8 cellular contexts compared by ENCODE assay signal in the genomic region with DNA sequence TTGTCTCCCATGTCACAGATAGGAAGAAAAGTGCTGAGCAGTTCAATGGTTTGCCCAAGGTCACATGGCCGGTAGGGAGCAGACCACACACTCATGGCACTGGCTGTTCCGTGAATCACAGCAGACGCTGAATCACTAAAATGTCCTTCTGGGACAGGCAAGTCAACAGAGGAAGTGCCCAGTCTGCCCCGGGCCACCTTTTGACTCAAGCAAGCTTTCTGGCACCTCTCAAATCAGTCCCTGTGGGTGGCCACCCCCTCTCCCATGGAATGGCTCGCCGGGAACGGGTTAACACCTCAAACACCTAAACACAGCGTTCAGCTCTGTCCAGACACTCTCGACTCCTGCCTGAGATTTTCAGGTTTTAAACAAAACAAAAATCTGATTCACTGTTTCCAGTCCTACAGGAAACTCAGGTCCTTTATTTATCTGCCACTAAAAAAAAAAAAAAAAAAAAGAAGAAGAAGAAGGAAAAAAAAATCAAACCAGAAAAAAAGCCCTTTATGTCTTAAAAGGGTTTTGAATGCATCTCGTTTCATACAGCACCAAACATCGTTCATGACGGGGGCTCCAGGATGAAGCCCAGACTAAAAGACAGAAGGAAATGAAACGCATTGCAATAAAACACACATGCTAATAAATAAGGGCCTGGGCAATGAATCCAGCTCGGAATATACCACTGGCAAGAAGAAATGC. TPM values are rescaled to one million over a fixed set of nuclear protein-coding genes. Genes with fewer than 3 reads are reported as not detected.
DNase-seq lines count a peak whose midpoint lies in the region; ATAC-seq and TF ChIP-seq lines count a peak whose summit lies in the region.

No MANE protein-coding gene starts in this region.

- no peak for ATAC-seq in GM18517 (IDR thresholded peaks at IDR 0.05; ENCODE audit: unreplicated experiment)

- H2BK15ac ChIP-seq in neuronal stem cell (ENCODE audit: low read length), result peak overlapping the region; percentile 87

- TF ChIP-seq CTCF in chondrocyte (IDR thresholded peaks at IDR 0.05), result peak; percentile 30

- no peaks in the 10 kb centered on the region for H3K27me3 Mint-ChIP-seq in T-helper 2 cell treated with Interferon-gamma antibody and Interleukin-4, amounts not matched to agents 5 μg/mL and 100 μg/mL, for 36 hours (ENCODE audit: low read depth)
- no peaks in the 10 kb centered on the region for H3K27me3 Mint-ChIP-seq in chondrocyte (ENCODE audit: low read depth)

- no peak overlapping the region for H3K18ac ChIP-seq in neuronal stem cell (ENCODE audit: low read length)

- no peak overlapping the region for H2BK5ac ChIP-seq in neuronal stem cell (ENCODE audit: low read length)

- H4K91ac ChIP-seq in neuronal stem cell (ENCODE audit: low read depth, low read length, poor library complexity), result no peak overlapping the region

- H2BK12ac ChIP-seq in neuronal stem cell (ENCODE audit: low read length), result no peak overlapping the region

- no peak overlapping the region for H3K4ac ChIP-seq in neuronal stem cell (ENCODE audit: low read length)

- H2BK120ac ChIP-seq in neuronal stem cell (ENCODE audit: low read depth, low read length), result no peak overlapping the region

- H3K9me3 Mint-ChIP-seq in T-helper 2 cell treated with Interferon-gamma antibody and Interleukin-4, amounts not matched to agents 5 μg/mL and 100 μg/mL, for 36 hours, result peaks cover 27% of the 10 kb centered on the region
- peaks cover 9% of the 10 kb centered on the region for H3K9me3 Mint-ChIP-seq in chondrocyte (ENCODE audit: low read depth)

- peaks cover 67% of the 10 kb centered on the region for H3K36me3 Mint-ChIP-seq in T-helper 2 cell treated with Interferon-gamma antibody and Interleukin-4, amounts not matched to agents 5 μg/mL and 100 μg/mL, for 36 hours (ENCODE audit: low read depth)
- no peaks in the 10 kb centered on the region for H3K36me3 Mint-ChIP-seq in chondrocyte (ENCODE audit: low read depth)

- H3K23ac ChIP-seq in neuronal stem cell (ENCODE audit: low read depth, low read length, poor library complexity), result no peak overlapping the region

- DNase-seq in CD1c-positive myeloid dendritic cell (ENCODE audit: extremely low spot score) (peak; percentile 58), chondrocyte (ENCODE audit: low spot score) (no peak), neuronal stem cell (ENCODE audit: low spot score) (no peak), DMS153 (lab: John Stamatoyannopoulos, UW) (no peak), cerebellar cortex (ENCODE audit: low spot score) (no peak), SHP77 treated with DMSO at 0.1 percent for 48 hours (lab: John Stamatoyannopoulos, UW) (no peak)
- DNase-seq in T-helper 2 cell treated with Interferon-gamma antibody and Interleukin-4, amounts not matched to agents 5 μg/mL and 100 μg/mL, for 36 hours (ENCODE audit: low spot score), result peak; percentile 60

- H3K79me1 ChIP-seq in neuronal stem cell (ENCODE audit: low read depth, low read length), result no peaks in the 10 kb centered on the region

- peaks cover 3% of the 10 kb centered on the region in 2 donors for H3K9me3 ChIP-seq in neuronal stem cell (replicated peaks in 1 of 2; ENCODE audit: control insufficient read depth in 2 of 2, insufficient read depth in 1 of 2, low read depth in 1 of 2, low read length in 2 of 2)

- no peak overlapping the region for H3K9ac ChIP-seq in neuronal stem cell (ENCODE audit: low read depth, low read length, poor library complexity)

- H3K27ac ChIP-seq in neuronal stem cell (replicated peaks; ENCODE audit: low read length), result peak overlapping the region; percentile 45

- no peak overlapping the region for H3K14ac ChIP-seq in neuronal stem cell (ENCODE audit: low read length)

- no peak overlapping the region for H3K4me3 ChIP-seq in neuronal stem cell (ENCODE audit: low read length in 2 of 2)

- WGBS in neuronal stem cell (ENCODE audit: extremely low coverage in 2 of 2, insufficient read length in 2 of 2, insufficient replicate concordance in 1 of 2), 2 donors, result no CpG with 5 or more reads among the region's 14 CpGs

- peaks cover 0 to 19% of the 10 kb centered on the region in 2 donors for H3K4me1 ChIP-seq in neuronal stem cell (ENCODE audit: control insufficient read depth in 2 of 2, insufficient read depth in 1 of 2, low read depth in 1 of 2, low read length in 2 of 2)

- no peaks in the 10 kb centered on the region for H3K27me3 ChIP-seq in neuronal stem cell (ENCODE audit: control insufficient read depth in 3 of 3, insufficient read depth in 3 of 3, low read depth in 1 of 3, low read length in 3 of 3)

- H2AK5ac ChIP-seq in neuronal stem cell (ENCODE audit: low read depth, low read length), result no peak overlapping the region

- peak overlapping the region; percentile 68 for H2AFZ ChIP-seq in neuronal stem cell (ENCODE audit: low read length)

- peaks cover 11% of the 10 kb centered on the region for H3K4me1 Mint-ChIP-seq in T-helper 2 cell treated with Interferon-gamma antibody and Interleukin-4, amounts not matched to agents 5 μg/mL and 100 μg/mL, for 36 hours (ENCODE audit: low read depth)
- peaks cover 21% of the 10 kb centered on the region for H3K4me1 Mint-ChIP-seq in chondrocyte (ENCODE audit: low read depth)

- no peaks in the 10 kb centered on the region for H3K36me3 ChIP-seq in neuronal stem cell (replicated peaks in 1 of 2; ENCODE audit: control insufficient read depth in 2 of 2, insufficient read depth in 2 of 2, low read length in 2 of 2)

- no peak overlapping the region for H3K4me3 Mint-ChIP-seq in T-helper 2 cell treated with Interferon-gamma antibody and Interleukin-4, amounts not matched to agents 5 μg/mL and 100 μg/mL, for 36 hours
- peak overlapping the region; percentile 61 for H3K4me3 Mint-ChIP-seq in chondrocyte (ENCODE audit: unreplicated experiment)

- H3K4me2 ChIP-seq in neuronal stem cell (ENCODE audit: insufficient read depth, low read length, poor library complexity, severe bottlenecking), result no peak overlapping the region

- H3K27ac Mint-ChIP-seq in T-helper 2 cell treated with Interferon-gamma antibody and Interleukin-4, amounts not matched to agents 5 μg/mL and 100 μg/mL, for 36 hours, result peak overlapping the region; percentile 17
- H3K27ac Mint-ChIP-seq in chondrocyte (ENCODE audit: unreplicated experiment), result peak overlapping the region; percentile 95

- no peak overlapping the region for H4K8ac ChIP-seq in neuronal stem cell (ENCODE audit: low read depth, low read length)

RNA-seq across cellular contexts. Expression of a gene that starts 15.4 kb away (rescaled TPM):
- total RNA-seq in chondrocyte, result 0.39 to 1.8 TPM (median 1.7 TPM) in 3 replicates
- polyA plus RNA-seq in neuronal stem cell (2013, experiment 1 of 2), result 0.59 TPM
- 0.60 TPM for polyA plus RNA-seq in neuronal stem cell (2013, experiment 2 of 2)

Comparison
In these comparisons a context has a peak if more than half of its experiments do, and no peak if none do; other contexts are left out.
1. DNase-seq: peak in CD1c-positive myeloid dendritic cell (single experiment) and T-helper 2 cell treated with Interferon-gamma antibody and Interleukin-4, amounts not matched to agents 5 μg/mL and 100 μg/mL, for 36 hours (single experiment); none in chondrocyte (single experiment), neuronal stem cell (single experiment), DMS153 (single experiment), cerebellar cortex (single experiment) and SHP77 treated with DMSO at 0.1 percent for 48 hours (single experiment).